1 cellular context compared by ENCODE assay signal in the genomic region with DNA sequence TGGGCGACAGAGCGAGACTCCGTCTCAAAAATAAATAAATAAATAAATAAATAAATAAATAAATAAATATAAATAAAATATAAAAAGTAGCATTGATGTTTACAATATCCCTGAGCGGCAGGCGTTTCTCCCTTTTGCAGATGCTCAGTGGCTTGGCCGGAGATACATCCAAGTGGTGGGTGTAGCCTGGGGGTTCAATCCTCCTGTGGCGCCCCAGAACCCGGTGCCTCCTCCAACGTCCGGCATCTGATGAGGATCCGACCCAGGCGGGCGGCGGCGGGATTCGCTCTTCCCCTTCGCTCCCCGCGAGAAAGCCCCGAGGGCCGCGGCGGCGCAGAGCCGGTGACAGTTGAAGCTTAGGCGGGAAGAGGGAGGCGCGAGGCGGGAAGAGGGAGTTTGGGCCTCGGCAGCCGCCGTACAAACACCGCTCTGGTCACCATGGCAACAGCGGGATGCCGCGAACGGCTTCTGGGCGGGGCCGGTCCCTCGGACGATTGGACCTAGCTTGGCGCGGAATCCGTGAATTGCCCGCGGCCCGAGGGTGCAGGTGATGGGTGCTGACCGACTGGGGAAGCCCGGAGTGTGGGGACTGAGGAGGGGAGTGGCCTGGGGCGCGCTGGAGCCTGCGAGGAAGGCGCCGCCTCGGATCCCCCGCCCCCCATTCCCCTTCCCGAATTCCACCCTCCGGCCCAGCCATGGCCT.
TF ChIP-seq lines count a peak whose summit lies in the region.

No MANE protein-coding gene starts in this region.

TF ChIP-seq in K562, 482 proteins besides CTCF, POLR2A, EP300 and RAD21 (continues in another document):
- peak; percentile 77; the same call in 1 of the 2 replicates for TF ChIP-seq MXI1 (IDR thresholded peaks at IDR 0.05; ENCODE audit: low read depth, low read length)
- TF ChIP-seq MYNN (IDR thresholded peaks at IDR 0.05): 0 out of 2 replicates have a peak, but pooled peaks have one; percentile 17
- no peak for TF ChIP-seq MYNN (CRISPR knock-in tag; IDR thresholded peaks at IDR 0.05)
- no peak for TF ChIP-seq CAMTA2 (CRISPR knock-in tag; conservative IDR thresholded peaks at IDR 0.05)
- TF ChIP-seq, protein P1, sequence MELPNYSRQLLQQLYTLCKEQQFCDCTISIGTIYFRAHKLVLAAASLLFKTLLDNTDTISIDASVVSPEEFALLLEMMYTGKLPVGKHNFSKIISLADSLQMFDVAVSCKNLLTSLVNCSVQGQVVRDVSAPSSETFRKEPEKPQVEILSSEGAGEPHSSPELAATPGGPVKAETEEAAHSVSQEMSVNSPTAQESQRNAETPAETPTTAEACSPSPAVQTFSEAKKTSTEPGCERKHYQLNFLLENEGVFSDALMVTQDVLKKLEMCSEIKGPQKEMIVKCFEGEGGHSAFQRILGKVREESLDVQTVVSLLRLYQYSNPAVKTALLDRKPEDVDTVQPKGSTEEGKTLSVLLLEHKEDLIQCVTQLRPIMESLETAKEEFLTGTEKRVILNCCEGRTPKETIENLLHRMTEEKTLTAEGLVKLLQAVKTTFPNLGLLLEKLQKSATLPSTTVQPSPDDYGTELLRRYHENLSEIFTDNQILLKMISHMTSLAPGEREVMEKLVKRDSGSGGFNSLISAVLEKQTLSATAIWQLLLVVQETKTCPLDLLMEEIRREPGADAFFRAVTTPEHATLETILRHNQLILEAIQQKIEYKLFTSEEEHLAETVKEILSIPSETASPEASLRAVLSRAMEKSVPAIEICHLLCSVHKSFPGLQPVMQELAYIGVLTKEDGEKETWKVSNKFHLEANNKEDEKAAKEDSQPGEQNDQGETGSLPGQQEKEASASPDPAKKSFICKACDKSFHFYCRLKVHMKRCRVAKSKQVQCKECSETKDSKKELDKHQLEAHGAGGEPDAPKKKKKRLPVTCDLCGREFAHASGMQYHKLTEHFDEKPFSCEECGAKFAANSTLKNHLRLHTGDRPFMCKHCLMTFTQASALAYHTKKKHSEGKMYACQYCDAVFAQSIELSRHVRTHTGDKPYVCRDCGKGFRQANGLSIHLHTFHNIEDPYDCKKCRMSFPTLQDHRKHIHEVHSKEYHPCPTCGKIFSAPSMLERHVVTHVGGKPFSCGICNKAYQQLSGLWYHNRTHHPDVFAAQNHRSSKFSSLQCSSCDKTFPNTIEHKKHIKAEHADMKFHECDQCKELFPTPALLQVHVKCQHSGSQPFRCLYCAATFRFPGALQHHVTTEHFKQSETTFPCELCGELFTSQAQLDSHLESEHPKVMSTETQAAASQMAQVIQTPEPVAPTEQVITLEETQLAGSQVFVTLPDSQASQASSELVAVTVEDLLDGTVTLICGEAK (IDR thresholded peaks at IDR 0.05): peak; percentile 58; the same call in 1 of the 2 replicates
- TF ChIP-seq, protein P1 (CRISPR knock-in tag; IDR thresholded peaks at IDR 0.05): no peak
- peak; percentile 96 for TF ChIP-seq KAT7 (CRISPR knock-in tag; IDR thresholded peaks at IDR 0.05; ENCODE audit: borderline replicate concordance)
- TF ChIP-seq, protein P2, sequence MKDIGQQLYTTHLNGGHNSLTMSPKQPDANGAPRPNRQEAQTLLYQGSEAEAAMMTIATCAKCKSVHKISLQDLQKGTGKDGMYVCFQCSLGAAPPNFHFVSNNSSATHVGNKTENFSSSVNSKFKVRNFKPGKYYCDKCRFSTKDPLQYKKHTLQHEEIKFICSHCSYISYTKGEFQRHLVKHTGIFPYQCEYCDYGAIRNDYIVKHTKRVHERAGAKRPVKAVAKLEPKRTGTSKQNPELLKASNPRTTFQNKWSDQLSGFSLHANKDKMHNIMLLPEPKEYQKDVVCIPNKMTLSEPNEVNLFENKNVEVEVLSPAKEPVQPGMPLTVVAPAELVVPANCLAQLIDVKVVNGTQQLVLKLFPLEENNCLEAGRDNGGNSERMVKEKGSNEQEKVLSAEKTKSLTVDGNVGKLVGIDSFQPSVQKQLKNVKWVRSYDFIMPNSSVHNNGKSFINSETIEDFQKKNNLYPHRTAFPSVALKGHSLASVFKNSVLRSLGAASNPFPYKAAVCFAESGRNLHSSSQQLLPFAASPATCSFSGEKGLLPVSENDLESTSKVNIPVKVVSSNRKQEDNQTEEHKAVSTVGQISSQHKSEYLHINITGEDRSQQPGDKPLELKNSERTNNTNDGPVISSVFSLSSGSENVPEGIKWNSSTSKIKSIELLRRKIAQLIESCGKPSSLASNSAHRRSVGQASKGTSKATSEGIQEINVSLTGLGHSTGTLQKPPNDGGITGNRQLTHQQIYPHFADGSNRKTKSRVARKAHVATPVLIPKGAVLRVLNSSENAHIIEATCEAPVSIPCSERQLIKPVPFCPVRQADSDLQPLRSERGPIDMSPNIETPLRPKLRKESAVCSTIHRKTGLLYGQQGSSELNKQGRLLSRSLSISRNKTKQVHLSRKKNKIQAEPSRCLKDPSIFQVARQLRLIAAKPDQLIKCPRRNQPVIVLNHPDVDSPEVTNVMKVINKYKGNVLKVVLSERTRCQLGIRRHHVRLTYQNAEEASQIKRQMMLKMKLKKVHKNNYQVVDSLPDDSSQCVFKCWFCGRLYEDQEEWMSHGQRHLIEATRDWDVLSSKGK (CRISPR knock-in tag; IDR thresholded peaks at IDR 0.05): no peak
- TF ChIP-seq PRPF4 (IDR thresholded peaks at IDR 0.05; ENCODE audit: insufficient read depth, low read depth, low read length, poor library complexity, severe bottlenecking): no peak
- TF ChIP-seq SUPT5H (IDR thresholded peaks at IDR 0.05): 0 out of 2 replicates have a peak, but pooled peaks have one; percentile 47
- TF ChIP-seq MCM2 (IDR thresholded peaks at IDR 0.05; ENCODE audit: low read depth): no peak
- TF ChIP-seq CLOCK (CRISPR knock-in tag; IDR thresholded peaks at IDR 0.05; ENCODE audit: borderline replicate concordance): no peak
- TF ChIP-seq TEAD4 (IDR thresholded peaks at IDR 0.05; ENCODE audit: low read length): peak; percentile 47; the same call in 1 of the 2 replicates
- peak; percentile 81; the same call in 1 of the 2 replicates for TF ChIP-seq TEAD4 (CRISPR knock-in tag; IDR thresholded peaks at IDR 0.05; ENCODE audit: borderline replicate concordance)
- TF ChIP-seq MEF2D (tag; conservative IDR thresholded peaks at IDR 0.05; ENCODE audit: low read depth): no peak
- no peak for TF ChIP-seq ZNF655 (CRISPR knock-in tag; IDR thresholded peaks at IDR 0.05)
- TF ChIP-seq HNRNPK (IDR thresholded peaks at IDR 0.05; ENCODE audit: low read depth, low read length, poor library complexity, severe bottlenecking): no peak
- TF ChIP-seq, protein P3, sequence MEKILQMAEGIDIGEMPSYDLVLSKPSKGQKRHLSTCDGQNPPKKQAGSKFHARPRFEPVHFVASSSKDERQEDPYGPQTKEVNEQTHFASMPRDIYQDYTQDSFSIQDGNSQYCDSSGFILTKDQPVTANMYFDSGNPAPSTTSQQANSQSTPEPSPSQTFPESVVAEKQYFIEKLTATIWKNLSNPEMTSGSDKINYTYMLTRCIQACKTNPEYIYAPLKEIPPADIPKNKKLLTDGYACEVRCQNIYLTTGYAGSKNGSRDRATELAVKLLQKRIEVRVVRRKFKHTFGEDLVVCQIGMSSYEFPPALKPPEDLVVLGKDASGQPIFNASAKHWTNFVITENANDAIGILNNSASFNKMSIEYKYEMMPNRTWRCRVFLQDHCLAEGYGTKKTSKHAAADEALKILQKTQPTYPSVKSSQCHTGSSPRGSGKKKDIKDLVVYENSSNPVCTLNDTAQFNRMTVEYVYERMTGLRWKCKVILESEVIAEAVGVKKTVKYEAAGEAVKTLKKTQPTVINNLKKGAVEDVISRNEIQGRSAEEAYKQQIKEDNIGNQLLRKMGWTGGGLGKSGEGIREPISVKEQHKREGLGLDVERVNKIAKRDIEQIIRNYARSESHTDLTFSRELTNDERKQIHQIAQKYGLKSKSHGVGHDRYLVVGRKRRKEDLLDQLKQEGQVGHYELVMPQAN (IDR thresholded peaks at IDR 0.05; ENCODE audit: borderline replicate concordance): peak; percentile 87
- TF ChIP-seq ZNF785 (CRISPR knock-in tag; IDR thresholded peaks at IDR 0.05): no peak
- no peak for TF ChIP-seq ZNF3 (CRISPR knock-in tag; IDR thresholded peaks at IDR 0.05)
- TF ChIP-seq KDM1A (IDR thresholded peaks at IDR 0.05): peak in 1 of 2 experiments; percentile 21; a peak in 1 of 4 replicates
- TF ChIP-seq MCM3 (IDR thresholded peaks at IDR 0.05): no peak
- no peak for TF ChIP-seq SIRT6 (IDR thresholded peaks at IDR 0.05; ENCODE audit: low read depth, low read length)
- TF ChIP-seq ZBTB1 (CRISPR knock-in tag; IDR thresholded peaks at IDR 0.05; ENCODE audit: borderline replicate concordance, low read depth): 0 out of 2 replicates have a peak, but pooled peaks have one; percentile 24
- TF ChIP-seq PPARD (CRISPR knock-in tag; IDR thresholded peaks at IDR 0.05): no peak
- TF ChIP-seq NCOA2 (IDR thresholded peaks at IDR 0.05; ENCODE audit: partially characterized antibody in 2 of 2): no peak
- TF ChIP-seq CBX1 (IDR thresholded peaks at IDR 0.05; ENCODE audit: low read depth): peak; percentile 74; the same call in 1 of the 2 replicates
- TF ChIP-seq ZKSCAN8 (CRISPR knock-in tag; IDR thresholded peaks at IDR 0.05): no peak
- no peak for TF ChIP-seq ZFPM2 (CRISPR knock-in tag; IDR thresholded peaks at IDR 0.05)
- peak; percentile 95 for TF ChIP-seq CTBP1 (IDR thresholded peaks at IDR 0.05; ENCODE audit: borderline replicate concordance)
- no peak for TF ChIP-seq CEBPG (CRISPR knock-in tag; IDR thresholded peaks at IDR 0.05)
- TF ChIP-seq CEBPG (tag; conservative IDR thresholded peaks at IDR 0.05 in 1 of 2, IDR thresholded peaks at IDR 0.05 in 1 of 2): no peak
- TF ChIP-seq PRMT5 (CRISPR knock-in tag; IDR thresholded peaks at IDR 0.05): no peak
- TF ChIP-seq FOS (IDR thresholded peaks at IDR 0.05; ENCODE audit: extremely low read depth, insufficient read length): no peak
- no peak for TF ChIP-seq DMBX1 (CRISPR knock-in tag; IDR thresholded peaks at IDR 0.05; ENCODE audit: borderline replicate concordance)
- 0 out of 2 replicates have a peak, but pooled peaks have one; percentile 15 for TF ChIP-seq NFE2 (IDR thresholded peaks at IDR 0.05; ENCODE audit: low read depth)
- no peak for TF ChIP-seq NR0B1 (IDR thresholded peaks at IDR 0.05; ENCODE audit: partially characterized antibody)
- peak; percentile 24; the same call in 1 of the 2 replicates for TF ChIP-seq ELF1 (tag; IDR thresholded peaks at IDR 0.05)
- no peak for TF ChIP-seq TAF15 (IDR thresholded peaks at IDR 0.05; ENCODE audit: low read depth, low read length)
- no peak for TF ChIP-seq HIVEP1 (CRISPR knock-in tag; IDR thresholded peaks at IDR 0.05)
